In the genomic region with DNA sequence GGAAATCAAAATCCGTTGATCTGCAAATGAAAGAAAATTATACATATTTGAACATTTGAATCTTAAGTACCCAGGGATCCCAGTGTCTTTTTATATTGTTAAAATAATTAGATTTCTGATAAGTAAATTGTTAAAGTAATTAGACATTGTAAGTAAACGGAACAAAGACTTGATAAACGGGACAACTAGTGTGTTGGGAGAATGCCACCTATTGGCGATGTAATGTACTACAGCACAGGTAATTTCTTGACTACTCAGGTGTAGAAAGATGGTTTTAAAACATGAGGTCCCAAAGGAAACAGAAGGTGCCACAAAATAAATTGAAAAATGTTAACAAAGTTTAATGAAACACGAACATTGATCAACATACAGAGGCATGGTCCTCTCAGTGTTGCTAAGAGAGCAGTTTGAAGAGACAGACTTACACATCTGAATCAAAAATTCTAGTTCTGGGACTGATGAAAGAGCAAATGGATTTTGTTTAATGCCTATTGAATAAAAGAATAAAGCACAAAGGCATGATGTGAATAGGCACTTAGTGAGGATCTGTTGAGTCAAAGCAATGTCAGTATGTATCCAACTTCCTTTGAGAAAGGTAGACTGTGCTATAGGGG, we compare ENCODE assay signal across 8 cellular contexts.
DNase-seq lines count a peak whose midpoint lies in the region; ATAC-seq and TF ChIP-seq lines count a peak whose summit lies in the region.

No MANE protein-coding gene starts in this region.

- H3K9me3 ChIP-seq in GM23248 (ENCODE audit: low read depth) (no peaks in the 10 kb centered on the region), liver (ENCODE audit: control insufficient read depth in 4 of 4, low read length in 3 of 4) (no peaks in the 10 kb centered on the region)

- ATAC-seq in HG02588 (IDR thresholded peaks at IDR 0.05; ENCODE audit: unreplicated experiment) = no peak
- no peak for ATAC-seq in GM18867 (IDR thresholded peaks at IDR 0.05; ENCODE audit: unreplicated experiment)

- in situ Hi-C loops in GM23248 (cut with MboI) (loop anchor here (10.0 kb wide), 1 partner anchor 338 kb away; no protein-coding TSS in a partner anchor), brain microvascular endothelial cell (cut with HindIII; ENCODE audit: low pct_ligation_motif_present, low sequenced_read_pairs) (no loop called here)

- TF ChIP-seq RAD21 in liver (IDR thresholded peaks at IDR 0.05) = peak; percentile 86 to 88

- peak overlapping the region; percentile 46 for H3K4me2 ChIP-seq in GM23248 (ENCODE audit: unreplicated experiment)

- H3K27ac ChIP-seq in GM23248 (no peak overlapping the region), brain microvascular endothelial cell (no peak overlapping the region), liver (ENCODE audit: low read depth in 1 of 2, low read length in 2 of 2) (no peak overlapping the region)

- H2AFZ ChIP-seq in GM23248 = no peak overlapping the region

- H3K4me1 ChIP-seq in GM23248 (ENCODE audit: insufficient read depth) (peaks cover 33% of the 10 kb centered on the region), liver (ENCODE audit: control insufficient read depth in 4 of 4, insufficient read depth in 4 of 4, low read length in 3 of 4) (no peaks in the 10 kb centered on the region)

- H3K27me3 ChIP-seq in GM23248 (replicated peaks; ENCODE audit: insufficient read depth) (no peaks in the 10 kb centered on the region), brain microvascular endothelial cell (replicated peaks) (no peaks in the 10 kb centered on the region), liver (ENCODE audit: control insufficient read depth in 4 of 4, insufficient read depth in 4 of 4, low read length in 3 of 4) (no peaks in the 10 kb centered on the region)

- H3F3A ChIP-seq in GM23248 (ENCODE audit: insufficient read depth) = peaks cover 32% of the 10 kb centered on the region

- WGBS in GM23248 (ENCODE audit: low coverage in 1 of 2, low lambda C conversion rate in 2 of 2, missing lambda C conversion rate in 2 of 2), 2 experiments = 78 to 80% methylated on average over 5 of the region's 5 CpGs
- WGBS in liver = 16% methylated on average over 5 of the region's 5 CpGs

- H3K9me2 ChIP-seq in GM23248 (ENCODE audit: insufficient read depth) = no peaks in the 10 kb centered on the region

- H3K4me3 ChIP-seq in GM23248 (no peak overlapping the region), brain microvascular endothelial cell (ENCODE audit: low read depth, low read length) (no peak overlapping the region), liver (ENCODE audit: low read depth in 1 of 3, low read length in 3 of 3) (no peak overlapping the region)

- H3K9ac ChIP-seq in GM23248 (no peak overlapping the region), liver (ENCODE audit: low read depth in 1 of 2, low read length in 2 of 2) (no peak overlapping the region)

- DNase-seq in NCI-H510A treated with DMSO at 0.1 percent for 48 hours (lab: John Stamatoyannopoulos, UW) = peak; percentile 12
- DNase-seq in NCI-H510A (lab: John Stamatoyannopoulos, UW) = no peak
- no peak for DNase-seq in GM23248
- peak; percentile 35 for DNase-seq in NCI-H2196 (lab: John Stamatoyannopoulos, UW; ENCODE audit: unreplicated experiment)
- DNase-seq in brain microvascular endothelial cell = no peak

- H3K79me2 ChIP-seq in GM23248 (ENCODE audit: insufficient read depth) = no peaks in the 10 kb centered on the region

- no peaks in the 10 kb centered on the region for H4K20me1 ChIP-seq in GM23248 (ENCODE audit: insufficient read depth)

- TF ChIP-seq CTCF in brain microvascular endothelial cell (IDR thresholded peaks at IDR 0.05; ENCODE audit: low read depth, low read length, missing control alignments) (peak; percentile 55), liver (IDR thresholded peaks at IDR 0.05; ENCODE audit: low read depth, low read length, missing input control) (peak; percentile 82)

- H3K36me3 ChIP-seq in GM23248 (ENCODE audit: low read depth) = no peaks in the 10 kb centered on the region
- H3K36me3 ChIP-seq in brain microvascular endothelial cell (replicated peaks) = peaks cover 66% of the 10 kb centered on the region
- peaks cover 0 to 2% (median 1%) of the 10 kb centered on the region in 4 donors for H3K36me3 ChIP-seq in liver (ENCODE audit: control insufficient read depth in 4 of 4, insufficient read depth in 3 of 4, low read depth in 1 of 4, low read length in 3 of 4)

TF ChIP-seq in liver, 16 proteins besides CTCF, POLR2A, EP300 and RAD21:
- TF ChIP-seq TAF1 (conservative IDR thresholded peaks at IDR 0.05) (no peak), ATF3 (IDR thresholded peaks at IDR 0.05) (no peak), NR2F2 (IDR thresholded peaks at IDR 0.05) (no peak), EGR1 (IDR thresholded peaks at IDR 0.05; ENCODE audit: low read depth in 2 of 2) (no peak), RXRA (IDR thresholded peaks at IDR 0.05) (no peak), MAX (IDR thresholded peaks at IDR 0.05) (no peak), FOXA1 (IDR thresholded peaks at IDR 0.05) (no peak), YY1 (IDR thresholded peaks at IDR 0.05) (no peak), GABPA (IDR thresholded peaks at IDR 0.05 in 1 of 2, conservative IDR thresholded peaks at IDR 0.05 in 1 of 2) (no peak), SP1 (IDR thresholded peaks at IDR 0.05) (no peak), ZBTB33 (IDR thresholded peaks at IDR 0.05) (no peak), HNF4A (conservative IDR thresholded peaks at IDR 0.05) (no peak)
- TF ChIP-seq, protein P1, sequence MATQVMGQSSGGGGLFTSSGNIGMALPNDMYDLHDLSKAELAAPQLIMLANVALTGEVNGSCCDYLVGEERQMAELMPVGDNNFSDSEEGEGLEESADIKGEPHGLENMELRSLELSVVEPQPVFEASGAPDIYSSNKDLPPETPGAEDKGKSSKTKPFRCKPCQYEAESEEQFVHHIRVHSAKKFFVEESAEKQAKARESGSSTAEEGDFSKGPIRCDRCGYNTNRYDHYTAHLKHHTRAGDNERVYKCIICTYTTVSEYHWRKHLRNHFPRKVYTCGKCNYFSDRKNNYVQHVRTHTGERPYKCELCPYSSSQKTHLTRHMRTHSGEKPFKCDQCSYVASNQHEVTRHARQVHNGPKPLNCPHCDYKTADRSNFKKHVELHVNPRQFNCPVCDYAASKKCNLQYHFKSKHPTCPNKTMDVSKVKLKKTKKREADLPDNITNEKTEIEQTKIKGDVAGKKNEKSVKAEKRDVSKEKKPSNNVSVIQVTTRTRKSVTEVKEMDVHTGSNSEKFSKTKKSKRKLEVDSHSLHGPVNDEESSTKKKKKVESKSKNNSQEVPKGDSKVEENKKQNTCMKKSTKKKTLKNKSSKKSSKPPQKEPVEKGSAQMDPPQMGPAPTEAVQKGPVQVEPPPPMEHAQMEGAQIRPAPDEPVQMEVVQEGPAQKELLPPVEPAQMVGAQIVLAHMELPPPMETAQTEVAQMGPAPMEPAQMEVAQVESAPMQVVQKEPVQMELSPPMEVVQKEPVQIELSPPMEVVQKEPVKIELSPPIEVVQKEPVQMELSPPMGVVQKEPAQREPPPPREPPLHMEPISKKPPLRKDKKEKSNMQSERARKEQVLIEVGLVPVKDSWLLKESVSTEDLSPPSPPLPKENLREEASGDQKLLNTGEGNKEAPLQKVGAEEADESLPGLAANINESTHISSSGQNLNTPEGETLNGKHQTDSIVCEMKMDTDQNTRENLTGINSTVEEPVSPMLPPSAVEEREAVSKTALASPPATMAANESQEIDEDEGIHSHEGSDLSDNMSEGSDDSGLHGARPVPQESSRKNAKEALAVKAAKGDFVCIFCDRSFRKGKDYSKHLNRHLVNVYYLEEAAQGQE (IDR thresholded peaks at IDR 0.05) = no peak

Comparison
In these comparisons a context has a peak if more than half of its experiments do, and no peak if none do; other contexts are left out.
1. DNase-seq: peak in NCI-H510A treated with DMSO at 0.1 percent for 48 hours (single experiment) and NCI-H2196 (single experiment); none in NCI-H510A (single experiment), GM23248 (single experiment) and brain microvascular endothelial cell (single experiment).